Comparison of ENCODE assay signal across 8 cellular contexts in genomic region chr7:7567898-7568531, GRCh38. TPM values are rescaled to one million over a fixed set of nuclear protein-coding genes. Genes with fewer than 3 reads are reported as not detected.
DNase-seq lines count a peak whose midpoint lies in the region; ATAC-seq and TF ChIP-seq lines count a peak whose summit lies in the region.

No MANE protein-coding gene starts in this region.

- ATAC-seq in Right ventricle myocardium superior (ENCODE audit: poor library complexity) (no peak), memory B cell (ENCODE audit: low read depth) (no peak), sciatic nerve (no peak)
- no peak for ATAC-seq in activated naive CD8-positive, alpha-beta T cell treated with anti-CD3 and anti-CD28 coated beads, Interleukin-2, amount 50 U/mL, for 24 hours

- H3K9me3 ChIP-seq in left ventricle myocardium inferior (replicated peaks) = no peaks in the 10 kb centered on the region

- peaks cover 36% of the 10 kb centered on the region for H3K4me1 ChIP-seq in left ventricle myocardium inferior

- peaks cover 32% of the 10 kb centered on the region for H3K36me3 Mint-ChIP-seq in activated naive CD8-positive, alpha-beta T cell treated with anti-CD3 and anti-CD28 coated beads, Interleukin-2, amount 50 U/mL, for 24 hours (ENCODE audit: low read depth)
- H3K36me3 Mint-ChIP-seq in memory B cell = peaks cover 8% of the 10 kb centered on the region

- peaks cover 4% of the 10 kb centered on the region for H3K36me3 ChIP-seq in left ventricle myocardium inferior

- DNase-seq in left ventricle myocardium inferior (no peak), Right ventricle myocardium superior (no peak), memory B cell (ENCODE audit: low spot score in 2 of 2) (no peak), NCI-H146 treated with DMSO at 0.1 percent for 48 hours (lab: John Stamatoyannopoulos, UW; ENCODE audit: unreplicated experiment) (no peak), NCI-H345 treated with DMSO at 0.1 percent for 48 hours (lab: John Stamatoyannopoulos, UW; ENCODE audit: unreplicated experiment) (no peak), sciatic nerve (ENCODE audit: low spot score) (no peak)
- no peak for DNase-seq in activated naive CD8-positive, alpha-beta T cell treated with anti-CD3 and anti-CD28 coated beads, Interleukin-2, amount 50 U/mL, for 24 hours
- no peak for DNase-seq in stimulated activated CD4-positive, alpha-beta T cell treated with anti-CD3 and anti-CD28 coated beads, Interleukin-4, amount 100 ng/mL, for 1 hour

- intact Hi-C loops in left ventricle myocardium inferior (cut with micrococcal nuclease) (no loop called here), Right ventricle myocardium superior (cut with DNase I) (no loop called here), sciatic nerve (cut with DNase I) (no loop called here)

- TF ChIP-seq CTCF in left ventricle myocardium inferior (IDR thresholded peaks at IDR 0.05; ENCODE audit: borderline replicate concordance) = no peak

- H3K27ac Mint-ChIP-seq in activated naive CD8-positive, alpha-beta T cell treated with anti-CD3 and anti-CD28 coated beads, Interleukin-2, amount 50 U/mL, for 24 hours = peak overlapping the region; percentile 75
- no peak overlapping the region for H3K27ac Mint-ChIP-seq in memory B cell

- H3K27me3 ChIP-seq in left ventricle myocardium inferior (ENCODE audit: low read depth) = no peaks in the 10 kb centered on the region

- H3K27me3 Mint-ChIP-seq in activated naive CD8-positive, alpha-beta T cell treated with anti-CD3 and anti-CD28 coated beads, Interleukin-2, amount 50 U/mL, for 24 hours = no peaks in the 10 kb centered on the region
- H3K27me3 Mint-ChIP-seq in memory B cell = no peaks in the 10 kb centered on the region

- H3K4me3 Mint-ChIP-seq in activated naive CD8-positive, alpha-beta T cell treated with anti-CD3 and anti-CD28 coated beads, Interleukin-2, amount 50 U/mL, for 24 hours = peak overlapping the region; percentile 89
- peak overlapping the region; percentile 84 for H3K4me3 Mint-ChIP-seq in memory B cell

- H3K4me1 Mint-ChIP-seq in activated naive CD8-positive, alpha-beta T cell treated with anti-CD3 and anti-CD28 coated beads, Interleukin-2, amount 50 U/mL, for 24 hours = peaks cover 41% of the 10 kb centered on the region
- H3K4me1 Mint-ChIP-seq in memory B cell = peaks cover 32% of the 10 kb centered on the region

- peak overlapping the region; percentile 95 for H3K4me3 ChIP-seq in left ventricle myocardium inferior

- no peaks in the 10 kb centered on the region for H3K9me3 Mint-ChIP-seq in activated naive CD8-positive, alpha-beta T cell treated with anti-CD3 and anti-CD28 coated beads, Interleukin-2, amount 50 U/mL, for 24 hours
- H3K9me3 Mint-ChIP-seq in memory B cell = no peaks in the 10 kb centered on the region

- H3K27ac ChIP-seq in left ventricle myocardium inferior (replicated peaks) = peak overlapping the region; percentile 96

RNA-seq across cellular contexts. Expression of gene MIOS, which starts 1.3 kb away (rescaled TPM):
- total RNA-seq in left ventricle myocardium inferior = 25.3 TPM
- 23.5 TPM for total RNA-seq in Right ventricle myocardium superior
- 33.6 TPM for total RNA-seq in sciatic nerve

RNA-seq across cellular contexts. Expression of gene COL28A1, which starts 32.3 kb away (rescaled TPM):
- total RNA-seq in left ventricle myocardium inferior (1.9 TPM), Right ventricle myocardium superior (6.7 TPM), sciatic nerve (182 TPM)

Comparison
In these comparisons a context has a peak if more than half of its experiments do, and no peak if none do; other contexts are left out.
1. RNA of gene COL28A1, which starts 32.3 kb away (total RNA-seq): 182 TPM in sciatic nerve (single experiment); 6.7 TPM in Right ventricle myocardium superior (single experiment) and 1.9 TPM in left ventricle myocardium inferior (single experiment); every median in the first group is over 10 times any median in the second.